18 cellular contexts compared by ENCODE assay signal in genomic region chr3:87186631-87187159, GRCh38.
"Had no signal": no experiment of that assay in that cellular context is flagged by ENCODE, and none has a peak within 500 bp of the region (broad histone marks: within the 10 kb centered on the region; RNA-seq: fewer than 3 reads in every experiment).

No MANE protein-coding gene starts in this region.

- FAIRE-seq: endothelial cell of umbilical vein had no signal

- ATAC-seq: activated CD8-positive, alpha-beta T cell treated with anti-CD3 and anti-CD28 coated beads, Interleukin-2, amount 10 ng/mL, durations not matched to agents 7 days and 5 days; activated T-cell treated with anti-CD3 and anti-CD28 coated beads, Interleukin-2, amount 50 U/mL, for 72 hours; lower lobe of right lung; sciatic nerve had no signal

- H3K27me3 ChIP-seq: ovary, upper lobe of left lung had no signal

- H3K4me3 ChIP-seq: lower lobe of right lung, ovary, spleen, upper lobe of left lung had no signal

- DNase-seq: activated B cell treated with CpG ODN at 0.5 μM for 24 hours; activated CD4-positive, alpha-beta T cell treated with anti-CD3 and anti-CD28 coated beads, Interleukin-2, amount 10 ng/mL, durations not matched to agents 24 days and 14 days; activated CD8-positive, alpha-beta memory T cell treated with anti-CD3 and anti-CD28 coated beads, Interleukin-2, amount 50 U/mL, for 48 hours; activated CD8-positive, alpha-beta T cell treated with anti-CD3 and anti-CD28 coated beads, Interleukin-2, amount 10 ng/mL, durations not matched to agents 7 days and 5 days; activated gamma-delta T cell treated with Interleukin-2 at 50 U/mL for 16 hours; activated T-cell treated with anti-CD3 and anti-CD28 coated beads, Interleukin-2, amount 50 U/mL, for 72 hours; cortex of kidney; effector CD4-positive, alpha-beta T cell; foreskin fibroblast; glutamatergic neuron; immature natural killer cell; lower lobe of right lung; midbrain; ovary; spleen; upper lobe of left lung had no signal

- H3K27ac ChIP-seq: lower lobe of right lung, ovary, spleen, upper lobe of left lung had no signal

- H3K36me3 ChIP-seq: lower lobe of right lung, ovary, spleen, upper lobe of left lung had no signal

- H3K9me3 ChIP-seq: lower lobe of right lung, ovary, spleen, upper lobe of left lung had no signal

- H3K4me1 ChIP-seq: lower lobe of right lung, spleen, upper lobe of left lung had no signal
